Comparison of ENCODE assay signal across 16 cellular contexts in genomic region chr11:110991621-110992355, GRCh38.
DNase-seq lines count a peak whose midpoint lies in the region; ATAC-seq and TF ChIP-seq lines count a peak whose summit lies in the region.
"Had no signal": no experiment of that assay in that cellular context is flagged by ENCODE, and none has a peak within 500 bp of the region (broad histone marks: within the 10 kb centered on the region; RNA-seq: fewer than 3 reads in every experiment).

No MANE protein-coding gene starts in this region.

- peak; percentile 81 for ATAC-seq in SK-N-SH treated with all-trans-retinoic acid at 6 μM for 48 hours
- peak; percentile 90 for ATAC-seq in sciatic nerve
- ATAC-seq: activated CD8-positive, alpha-beta T cell treated with anti-CD3 and anti-CD28 coated beads, Interleukin-2, amount 10 ng/mL, durations not matched to agents 7 days and 5 days; stimulated activated memory B cell treated with anti-CD40 and anti-IgM and Interleukin-4, amounts not matched to agents 10 μg/mL and 1 μg/mL and 100 μg/mL, for 72 hours had no signal

- intact Hi-C loops in sciatic nerve (cut with DNase I), result no loop called here

- peak; percentile 14 for DNase-seq in G401 (ENCODE audit: low spot score)
- peak; percentile 55 for DNase-seq in globus pallidus (ENCODE audit: low spot score)
- peak; percentile 58 for DNase-seq in sciatic nerve (ENCODE audit: low spot score)
- no peak for DNase-seq in NCI-H82 treated with DMSO at 0.1 percent for 48 hours (lab: John Stamatoyannopoulos, UW; ENCODE audit: unreplicated experiment)
- DNase-seq in NCI-H2227 (lab: John Stamatoyannopoulos, UW; ENCODE audit: unreplicated experiment), result no peak
- no peak for DNase-seq in RKO (ENCODE audit: low spot score)
- no peak for DNase-seq in DMS79 treated with DMSO at 0.1 percent for 48 hours (lab: John Stamatoyannopoulos, UW)
- DNase-seq: activated CD8-positive, alpha-beta T cell treated with anti-CD3 and anti-CD28 coated beads, Interleukin-2, amount 10 ng/mL, durations not matched to agents 7 days and 5 days; activated naive CD4-positive, alpha-beta T cell treated with Interleukin-2 at 50 U/mL for 16 hours; dermis blood vessel endothelial cell; Karpas-422; NCI-H2171; PC-9; stimulated activated CD4-positive, alpha-beta T cell treated with anti-CD3 and anti-CD28 coated beads, Interleukin-2, amount 100 ng/mL, for 48 hours had no signal

- in situ Hi-C loops in G401 (cut with HindIII; ENCODE audit: low sequenced_read_pairs), result no loop called here

TF ChIP-seq in SK-N-SH treated with all-trans-retinoic acid at 6 μM for 48 hours, 23 proteins besides CTCF, POLR2A, EP300 and RAD21:
- TF ChIP-seq PATZ1 (CRISPR knock-in tag; IDR thresholded peaks at IDR 0.05; ENCODE audit: borderline replicate concordance) (no peak), ZNF565 (CRISPR knock-in tag; conservative IDR thresholded peaks at IDR 0.05; ENCODE audit: low read depth) (no peak), RARB (CRISPR knock-in tag; IDR thresholded peaks at IDR 0.05) (no peak), PPARA (CRISPR knock-in tag; IDR thresholded peaks at IDR 0.05; ENCODE audit: borderline replicate concordance) (no peak), CSDC2 (CRISPR knock-in tag; IDR thresholded peaks at IDR 0.05) (no peak)

Comparison
In these comparisons a context has a peak if more than half of its experiments do, and no peak if none do; other contexts are left out.
1. DNase-seq: peak in G401 (single experiment), globus pallidus (single experiment) and sciatic nerve (single experiment); none in NCI-H82 treated with DMSO at 0.1 percent for 48 hours (single experiment), NCI-H2227 (single experiment), RKO (single experiment) and DMS79 treated with DMSO at 0.1 percent for 48 hours (single experiment).